In the genomic region with DNA sequence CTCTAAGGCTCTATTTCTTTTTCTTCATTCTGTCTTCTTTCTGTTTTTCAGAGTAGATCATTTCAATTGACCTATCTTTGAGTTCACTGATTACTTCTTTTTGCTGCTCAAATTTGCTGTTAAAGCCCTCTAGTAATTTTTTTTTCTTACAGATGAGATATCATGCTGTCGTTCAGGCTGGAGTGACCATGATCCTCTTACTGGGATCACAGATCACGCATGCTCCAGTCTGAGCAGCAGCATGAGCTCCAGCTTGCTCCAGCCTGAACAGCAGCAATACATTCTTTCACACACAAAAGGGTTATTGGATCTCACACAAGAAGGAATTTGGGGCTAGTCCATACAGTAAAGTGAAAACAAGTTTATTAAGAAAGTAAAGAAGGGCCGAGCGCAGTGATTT, we compare ENCODE assay signal across 35 cellular contexts. TPM values are rescaled to one million over a fixed set of nuclear protein-coding genes. Genes with fewer than 3 reads are reported as not detected.
"Had no signal": no experiment of that assay in that cellular context is flagged by ENCODE, and none has a peak within 500 bp of the region (broad histone marks: within the 10 kb centered on the region; RNA-seq: fewer than 3 reads in every experiment).

No MANE protein-coding gene starts in this region.

- H3K27me3 ChIP-seq: colonic mucosa, esophagus squamous epithelium, gastrocnemius medialis, heart right ventricle, left lung had no signal

- H3K4me1 Mint-ChIP-seq: endodermal cell had no signal

- H3K27ac ChIP-seq: colonic mucosa, epithelial cell of prostate, esophagus squamous epithelium, gastrocnemius medialis, heart right ventricle, left lung, lower lobe of right lung had no signal

- H3K4me1 ChIP-seq: colonic mucosa, esophagus squamous epithelium, gastrocnemius medialis, heart right ventricle, left lung, lower lobe of right lung had no signal

- H3K4me3 Mint-ChIP-seq: dendritic cell treated with granulocyte-macrophage colony-stimulating factor and Interleukin-4, amounts not matched to agents 40 ng/mL and 50 ng/mL, for 4 days; effector memory CD8-positive, alpha-beta T cell; endodermal cell; memory B cell; naive thymus-derived CD4-positive, alpha-beta T cell had no signal

- FAIRE-seq: endometrium, islet of Langerhans, keratinocyte had no signal

- ATAC-seq: effector memory CD8-positive, alpha-beta T cell; esophagus mucosa; gastrocnemius medialis; heart right ventricle; left cardiac atrium; left lung; left ventricle myocardium superior; lower lobe of right lung; naive thymus-derived CD4-positive, alpha-beta T cell had no signal

- H3K27me3 Mint-ChIP-seq: memory B cell had no signal

- H3K27ac Mint-ChIP-seq: dendritic cell treated with granulocyte-macrophage colony-stimulating factor and Interleukin-4, amounts not matched to agents 40 ng/mL and 50 ng/mL, for 4 days; effector memory CD8-positive, alpha-beta T cell; endodermal cell; memory B cell had no signal

- H3K36me3 ChIP-seq: colonic mucosa, esophagus squamous epithelium, gastrocnemius medialis, heart right ventricle, left lung, lower lobe of right lung had no signal

- H3K9me3 ChIP-seq: colonic mucosa, esophagus squamous epithelium, gastrocnemius medialis, left lung, lower lobe of right lung had no signal

- DNase-seq: colonic mucosa; cortex of kidney; effector CD8-positive, alpha-beta T cell; effector memory CD8-positive, alpha-beta T cell; endodermal cell; erythroblast; esophagus squamous epithelium; foreskin fibroblast; foreskin melanocyte; gastrocnemius medialis; glutamatergic neuron; head of caudate nucleus; heart right ventricle; hippocampal formation; left cardiac atrium; left lung; left ventricle myocardium superior; lower lobe of right lung; mesendoderm; midbrain; naive thymus-derived CD4-positive, alpha-beta T cell had no signal

- H3K4me3 ChIP-seq: colonic mucosa, esophagus squamous epithelium, gastrocnemius medialis, heart right ventricle, left lung, lower lobe of right lung had no signal

RNA-seq across cellular contexts. Expression of gene SLC17A2, which starts 19.8 kb away (rescaled TPM):
- total RNA-seq: colonic mucosa, dermis microvascular lymphatic vessel endothelial cell, endodermal cell, esophagus mucosa, esophagus squamous epithelium, glomerular endothelial cell, heart right ventricle, kidney epithelial cell, left cardiac atrium, left lung, left ventricle myocardium superior, lower leg skin, lower lobe of right lung, lung microvascular endothelial cell, mononuclear cell, mucosa of gallbladder had no signal
- polyA plus RNA-seq: heart right ventricle; keratinocyte; naive thymus-derived CD4-positive, alpha-beta T cell had no signal
